ENCODE assay signal across 7 cellular contexts in genomic region chrX:106481341-106481740, GRCh38.
DNase-seq lines count a peak whose midpoint lies in the region; ATAC-seq, FAIRE-seq and TF ChIP-seq lines count a peak whose summit lies in the region.

No MANE protein-coding gene starts in this region.

- H3K9ac ChIP-seq in adipocyte (ENCODE audit: low read length), result no peak overlapping the region

- intact Hi-C loops in left cardiac atrium (cut with DNase I), result loop anchor here (5.0 to 10.0 kb wide), 2 partner anchors 311 to 313 kb away; no protein-coding TSS in a partner anchor

- peak; percentile 40 to 71 for ATAC-seq in left cardiac atrium
- ATAC-seq in HG02623 (IDR thresholded peaks at IDR 0.05; ENCODE audit: unreplicated experiment), result no peak

- H3K9me3 ChIP-seq in adipocyte (ENCODE audit: control insufficient read depth, low read length), result no peaks in the 10 kb centered on the region

- H3K4me1 ChIP-seq in adipocyte (ENCODE audit: control insufficient read depth, insufficient read depth, low read length), result no peaks in the 10 kb centered on the region

- peaks cover 48% of the 10 kb centered on the region for H3K27me3 ChIP-seq in adipocyte (replicated peaks; ENCODE audit: control insufficient read depth, insufficient read depth, low read length)

- peak; percentile 38 for FAIRE-seq in H54 (lab: Jason Lieb, UNC)

- no peak for TF ChIP-seq POLR2A in H54 (IDR thresholded peaks at IDR 0.05; ENCODE audit: low read depth, low read length)

- DNase-seq in EL, result peak; percentile 28
- no peak for DNase-seq in H54 (ENCODE audit: insufficient read length, low spot score)
- peak; percentile 55 for DNase-seq in NCI-H460 (ENCODE audit: extremely low read depth, low read depth)
- peak; percentile 80 for DNase-seq in adipocyte (ENCODE audit: low read depth)
- DNase-seq in left cardiac atrium, result no peak
- peak; percentile 56 for DNase-seq in retina

- no peaks in the 10 kb centered on the region for H3K36me3 ChIP-seq in adipocyte (ENCODE audit: control insufficient read depth, insufficient read depth, low read length, severe bottlenecking)

- H3K4me3 ChIP-seq in adipocyte (ENCODE audit: low read length), result no peak overlapping the region

Comparison
In these comparisons a context has a peak if more than half of its experiments do, and no peak if none do; other contexts are left out.
1. DNase-seq: peak in EL (single experiment), NCI-H460 (single experiment), adipocyte (single experiment) and retina (single experiment); none in H54 (single experiment) and left cardiac atrium (single experiment).